1 cellular context compared by ENCODE assay signal in the genomic region with DNA sequence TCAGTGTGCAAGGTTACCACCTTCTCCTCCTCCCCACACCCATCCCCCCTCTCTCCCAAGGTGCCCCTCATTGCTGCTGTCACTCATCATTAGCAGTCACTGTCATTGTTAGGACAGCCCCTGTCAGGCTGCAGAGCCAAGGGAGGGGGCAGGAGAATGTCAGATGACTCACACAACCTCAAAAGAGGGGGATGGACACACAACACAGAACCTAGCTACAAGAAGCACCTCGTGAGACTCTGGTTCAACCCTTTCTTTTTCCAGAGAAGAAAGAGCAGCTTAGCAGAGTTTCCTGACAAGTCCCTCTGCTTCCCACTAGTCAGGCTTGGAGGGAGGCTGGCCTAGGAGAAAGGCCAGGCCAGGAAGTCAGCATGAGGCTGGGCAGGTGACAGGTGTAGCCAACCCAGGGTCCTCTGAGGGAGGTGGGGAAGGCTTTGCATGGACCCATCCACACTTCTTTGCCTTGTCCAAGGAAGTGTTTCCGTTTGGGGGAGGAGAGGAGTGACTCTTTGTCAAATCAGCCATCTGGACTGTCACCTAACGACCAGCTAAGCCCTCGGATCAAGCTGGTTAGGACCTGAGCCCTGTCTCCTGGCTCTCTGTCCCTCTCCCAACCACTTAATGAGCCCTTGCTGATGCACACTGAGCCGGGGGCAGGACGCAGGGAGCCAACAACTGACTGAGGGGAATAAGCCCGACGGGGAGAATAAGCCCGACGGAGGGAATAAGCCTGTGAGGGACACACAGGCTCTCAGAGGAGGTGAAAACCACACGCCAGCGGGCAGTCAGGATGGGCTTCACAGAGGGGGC.
TF ChIP-seq lines count a peak whose summit lies in the region.

No MANE protein-coding gene starts in this region.

TF ChIP-seq in K562, 482 proteins besides CTCF, POLR2A, EP300 and RAD21:
- TF ChIP-seq ZBTB7A (IDR thresholded peaks at IDR 0.05; ENCODE audit: borderline replicate concordance, control insufficient read depth, low read depth, low read length) (peak; percentile 20; the same call in 1 of the 2 replicates), CBX3 (IDR thresholded peaks at IDR 0.05; ENCODE audit: borderline replicate concordance in 1 of 2, low read length in 2 of 2) (no peak), SNRNP70 (optimal IDR thresholded peaks at IDR 0.05; ENCODE audit: low read depth, low read length) (no peak), RBFOX2 (IDR thresholded peaks at IDR 0.05; ENCODE audit: low read depth, low read length) (no peak), NCOA4 (IDR thresholded peaks at IDR 0.05; ENCODE audit: partially characterized antibody) (no peak), CHD1 (IDR thresholded peaks at IDR 0.05; ENCODE audit: low read length) (no peak), ZNF224 (CRISPR knock-in tag; IDR thresholded peaks at IDR 0.05) (no peak), TRIM28 (IDR thresholded peaks at IDR 0.05) (no peak), ZFPM2 (CRISPR knock-in tag; IDR thresholded peaks at IDR 0.05) (no peak), ESRRA (IDR thresholded peaks at IDR 0.05; ENCODE audit: borderline replicate concordance, low read depth) (no peak), VEZF1 (CRISPR knock-in tag; IDR thresholded peaks at IDR 0.05) (0 out of 2 replicates have a peak, but pooled peaks have one; percentile 32), JUN (IDR thresholded peaks at IDR 0.05; ENCODE audit: borderline replicate concordance, low read depth, low read length) (0 out of 2 replicates have a peak, but pooled peaks have one; percentile 12), JUN (CRISPR knock-in tag; IDR thresholded peaks at IDR 0.05; ENCODE audit: borderline replicate concordance) (no peak), ZNF24 (IDR thresholded peaks at IDR 0.05) (no peak), TCF3 (CRISPR knock-in tag; IDR thresholded peaks at IDR 0.05) (0 out of 2 replicates have a peak, but pooled peaks have one; percentile 24), ZNF263 (CRISPR knock-in tag; IDR thresholded peaks at IDR 0.05; ENCODE audit: borderline replicate concordance) (no peak), ZNF445 (CRISPR knock-in tag; IDR thresholded peaks at IDR 0.05; ENCODE audit: low read depth) (no peak), EGR1 (conservative IDR thresholded peaks at IDR 0.05) (peak; percentile 24; the same call in 1 of the 2 replicates), PBX2 (CRISPR knock-in tag; IDR thresholded peaks at IDR 0.05; ENCODE audit: low read depth) (no peak), PBX2 (tag; conservative IDR thresholded peaks at IDR 0.05; ENCODE audit: low read depth) (peak; percentile 65), NFE2 (IDR thresholded peaks at IDR 0.05; ENCODE audit: low read depth) (no peak), FOSL1 (tag; conservative IDR thresholded peaks at IDR 0.05) (peak; percentile 44; the same call in 1 of the 2 replicates), ZKSCAN1 (IDR thresholded peaks at IDR 0.05; ENCODE audit: low read depth, low read length) (no peak), KLF16 (IDR thresholded peaks at IDR 0.05) (no peak), ZNF280A (IDR thresholded peaks at IDR 0.05; ENCODE audit: low read depth, partially characterized antibody) (no peak), ARNT (IDR thresholded peaks at IDR 0.05) (no peak), NCOR1 (IDR thresholded peaks at IDR 0.05) (no peak), MAZ (CRISPR knock-in tag; conservative IDR thresholded peaks at IDR 0.05 in 1 of 2, IDR thresholded peaks at IDR 0.05 in 1 of 2) (peak in 1 of 2 experiments; percentile 26; a peak in 1 of 4 replicates), SMARCC2 (IDR thresholded peaks at IDR 0.05; ENCODE audit: low read depth) (no peak), BRF1 (IDR thresholded peaks at IDR 0.05; ENCODE audit: borderline replicate concordance, extremely low read depth, insufficient read length) (no peak), ZNF707 (CRISPR knock-in tag; conservative IDR thresholded peaks at IDR 0.05) (no peak), GATA2 (CRISPR knock-in tag; IDR thresholded peaks at IDR 0.05) (0 out of 2 replicates have a peak, but pooled peaks have one; percentile 31), NEUROD1 (IDR thresholded peaks at IDR 0.05; ENCODE audit: borderline replicate concordance, low read depth, low read length, partially characterized antibody) (no peak), ZNF197 (CRISPR knock-in tag; IDR thresholded peaks at IDR 0.05; ENCODE audit: low read depth) (no peak), HDAC6 (IDR thresholded peaks at IDR 0.05; ENCODE audit: low read depth, low read length) (no peak), ETV5 (CRISPR knock-in tag; IDR thresholded peaks at IDR 0.05; ENCODE audit: low read depth) (peak; percentile 41; the same call in 1 of the 2 replicates), MEIS2 (IDR thresholded peaks at IDR 0.05; ENCODE audit: partially characterized antibody) (peak; percentile 83), GABPB1 (CRISPR knock-in tag; IDR thresholded peaks at IDR 0.05) (0 out of 2 replicates have a peak, but pooled peaks have one; percentile 24), RBM25 (IDR thresholded peaks at IDR 0.05; ENCODE audit: low read depth, low read length, severe bottlenecking) (no peak), JUND (IDR thresholded peaks at IDR 0.05; ENCODE audit: borderline replicate concordance, low read depth, low read length) (peak; percentile 73), JUND (tag; IDR thresholded peaks at IDR 0.05; ENCODE audit: borderline replicate concordance, low read depth, low read length) (no peak; the same call in 2 of the 3 replicates), CBFA2T2 (conservative IDR thresholded peaks at IDR 0.05) (no peak)
- TF ChIP-seq, protein P1, sequence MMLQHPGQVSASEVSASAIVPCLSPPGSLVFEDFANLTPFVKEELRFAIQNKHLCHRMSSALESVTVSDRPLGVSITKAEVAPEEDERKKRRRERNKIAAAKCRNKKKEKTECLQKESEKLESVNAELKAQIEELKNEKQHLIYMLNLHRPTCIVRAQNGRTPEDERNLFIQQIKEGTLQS (IDR thresholded peaks at IDR 0.05), result peak; percentile 61
- TF ChIP-seq, protein P1 (CRISPR knock-in tag; conservative IDR thresholded peaks at IDR 0.05), result no peak
- TF ChIP-seq, protein P2, sequence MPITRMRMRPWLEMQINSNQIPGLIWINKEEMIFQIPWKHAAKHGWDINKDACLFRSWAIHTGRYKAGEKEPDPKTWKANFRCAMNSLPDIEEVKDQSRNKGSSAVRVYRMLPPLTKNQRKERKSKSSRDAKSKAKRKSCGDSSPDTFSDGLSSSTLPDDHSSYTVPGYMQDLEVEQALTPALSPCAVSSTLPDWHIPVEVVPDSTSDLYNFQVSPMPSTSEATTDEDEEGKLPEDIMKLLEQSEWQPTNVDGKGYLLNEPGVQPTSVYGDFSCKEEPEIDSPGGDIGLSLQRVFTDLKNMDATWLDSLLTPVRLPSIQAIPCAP (CRISPR knock-in tag; IDR thresholded peaks at IDR 0.05; ENCODE audit: borderline replicate concordance), result no peak
- TF ChIP-seq, protein P3, sequence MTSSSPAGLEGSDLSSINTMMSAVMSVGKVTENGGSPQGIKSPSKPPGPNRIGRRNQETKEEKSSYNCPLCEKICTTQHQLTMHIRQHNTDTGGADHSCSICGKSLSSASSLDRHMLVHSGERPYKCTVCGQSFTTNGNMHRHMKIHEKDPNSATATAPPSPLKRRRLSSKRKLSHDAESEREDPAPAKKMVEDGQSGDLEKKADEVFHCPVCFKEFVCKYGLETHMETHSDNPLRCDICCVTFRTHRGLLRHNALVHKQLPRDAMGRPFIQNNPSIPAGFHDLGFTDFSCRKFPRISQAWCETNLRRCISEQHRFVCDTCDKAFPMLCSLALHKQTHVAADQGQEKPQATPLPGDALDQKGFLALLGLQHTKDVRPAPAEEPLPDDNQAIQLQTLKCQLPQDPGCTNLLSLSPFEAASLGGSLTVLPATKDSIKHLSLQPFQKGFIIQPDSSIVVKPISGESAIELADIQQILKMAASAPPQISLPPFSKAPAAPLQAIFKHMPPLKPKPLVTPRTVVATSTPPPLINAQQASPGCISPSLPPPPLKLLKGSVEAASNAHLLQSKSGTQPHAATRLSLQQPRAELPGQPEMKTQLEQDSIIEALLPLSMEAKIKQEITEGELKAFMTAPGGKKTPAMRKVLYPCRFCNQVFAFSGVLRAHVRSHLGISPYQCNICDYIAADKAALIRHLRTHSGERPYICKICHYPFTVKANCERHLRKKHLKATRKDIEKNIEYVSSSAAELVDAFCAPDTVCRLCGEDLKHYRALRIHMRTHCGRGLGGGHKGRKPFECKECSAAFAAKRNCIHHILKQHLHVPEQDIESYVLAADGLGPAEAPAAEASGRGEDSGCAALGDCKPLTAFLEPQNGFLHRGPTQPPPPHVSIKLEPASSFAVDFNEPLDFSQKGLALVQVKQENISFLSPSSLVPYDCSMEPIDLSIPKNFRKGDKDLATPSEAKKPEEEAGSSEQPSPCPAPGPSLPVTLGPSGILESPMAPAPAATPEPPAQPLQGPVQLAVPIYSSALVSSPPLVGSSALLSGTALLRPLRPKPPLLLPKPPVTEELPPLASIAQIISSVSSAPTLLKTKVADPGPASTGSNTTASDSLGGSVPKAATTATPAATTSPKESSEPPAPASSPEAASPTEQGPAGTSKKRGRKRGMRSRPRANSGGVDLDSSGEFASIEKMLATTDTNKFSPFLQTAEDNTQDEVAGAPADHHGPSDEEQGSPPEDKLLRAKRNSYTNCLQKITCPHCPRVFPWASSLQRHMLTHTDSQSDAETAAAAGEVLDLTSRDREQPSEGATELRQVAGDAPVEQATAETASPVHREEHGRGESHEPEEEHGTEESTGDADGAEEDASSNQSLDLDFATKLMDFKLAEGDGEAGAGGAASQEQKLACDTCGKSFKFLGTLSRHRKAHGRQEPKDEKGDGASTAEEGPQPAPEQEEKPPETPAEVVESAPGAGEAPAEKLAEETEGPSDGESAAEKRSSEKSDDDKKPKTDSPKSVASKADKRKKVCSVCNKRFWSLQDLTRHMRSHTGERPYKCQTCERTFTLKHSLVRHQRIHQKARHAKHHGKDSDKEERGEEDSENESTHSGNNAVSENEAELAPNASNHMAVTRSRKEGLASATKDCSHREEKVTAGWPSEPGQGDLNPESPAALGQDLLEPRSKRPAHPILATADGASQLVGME (CRISPR knock-in tag; IDR thresholded peaks at IDR 0.05), result no peak
- TF ChIP-seq, protein P4, sequence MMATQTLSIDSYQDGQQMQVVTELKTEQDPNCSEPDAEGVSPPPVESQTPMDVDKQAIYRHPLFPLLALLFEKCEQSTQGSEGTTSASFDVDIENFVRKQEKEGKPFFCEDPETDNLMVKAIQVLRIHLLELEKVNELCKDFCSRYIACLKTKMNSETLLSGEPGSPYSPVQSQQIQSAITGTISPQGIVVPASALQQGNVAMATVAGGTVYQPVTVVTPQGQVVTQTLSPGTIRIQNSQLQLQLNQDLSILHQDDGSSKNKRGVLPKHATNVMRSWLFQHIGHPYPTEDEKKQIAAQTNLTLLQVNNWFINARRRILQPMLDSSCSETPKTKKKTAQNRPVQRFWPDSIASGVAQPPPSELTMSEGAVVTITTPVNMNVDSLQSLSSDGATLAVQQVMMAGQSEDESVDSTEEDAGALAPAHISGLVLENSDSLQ (IDR thresholded peaks at IDR 0.05), result peak; percentile 94
- TF ChIP-seq, protein P5, sequence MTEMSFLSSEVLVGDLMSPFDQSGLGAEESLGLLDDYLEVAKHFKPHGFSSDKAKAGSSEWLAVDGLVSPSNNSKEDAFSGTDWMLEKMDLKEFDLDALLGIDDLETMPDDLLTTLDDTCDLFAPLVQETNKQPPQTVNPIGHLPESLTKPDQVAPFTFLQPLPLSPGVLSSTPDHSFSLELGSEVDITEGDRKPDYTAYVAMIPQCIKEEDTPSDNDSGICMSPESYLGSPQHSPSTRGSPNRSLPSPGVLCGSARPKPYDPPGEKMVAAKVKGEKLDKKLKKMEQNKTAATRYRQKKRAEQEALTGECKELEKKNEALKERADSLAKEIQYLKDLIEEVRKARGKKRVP (CRISPR knock-in tag; IDR thresholded peaks at IDR 0.05), result no peak
